9 cellular contexts compared by ENCODE assay signal in genomic region chr22:20423636-20424511, GRCh38. TPM values are rescaled to one million over a fixed set of nuclear protein-coding genes. Genes with fewer than 3 reads are reported as not detected.
A peak's percentile ranks its signal among the peaks of the same experiment; 100 is the strongest.
DNase-seq lines count a peak whose midpoint lies in the region; ATAC-seq and TF ChIP-seq lines count a peak whose summit lies in the region.
"Had no signal": no experiment of that assay in that cellular context is flagged by ENCODE, and none has a peak within 500 bp of the region (broad histone marks: within the 10 kb centered on the region; RNA-seq: fewer than 3 reads in every experiment).

No MANE protein-coding gene starts in this region.

- TF ChIP-seq POLR2A in NB4 (IDR thresholded peaks at IDR 0.05; ENCODE audit: extremely low read depth, insufficient read length) = no peak

- peaks cover 4% of the 10 kb centered on the region for H3K4me1 Mint-ChIP-seq in mesothelial cell of epicardium

- peak; percentile 54 for DNase-seq in NB4 (ENCODE audit: low read depth)
- DNase-seq in epidermal melanocyte (ENCODE audit: insufficient read length, low spot score) = peak; percentile 99
- DNase-seq in mesothelial cell of epicardium (ENCODE audit: low spot score in 2 of 2, unreplicated experiment in 2 of 2) = no peak
- no peak for DNase-seq in tibial artery
- no peak for DNase-seq in mucosa of gallbladder (ENCODE audit: low spot score)
- no peak for DNase-seq in GF-D8 (lab: John Stamatoyannopoulos, UW)
- no peak for DNase-seq in DMS153 (lab: John Stamatoyannopoulos, UW)

- peaks cover 20% of the 10 kb centered on the region for H3K36me3 Mint-ChIP-seq in mesothelial cell of epicardium

- no peaks in the 10 kb centered on the region for H3K9me3 Mint-ChIP-seq in mesothelial cell of epicardium

- no peaks in the 10 kb centered on the region for H3K9me3 ChIP-seq in tibial artery
- H3K9me3 ChIP-seq: SJSA1 had no signal

- H3K27me3 Mint-ChIP-seq in mesothelial cell of epicardium (ENCODE audit: low read depth) = peaks cover under 1% of the 10 kb centered on the region

- intact Hi-C loops in tibial artery (cut with DNase I; ENCODE audit: low total_unique reads) = loop anchor here (10.0 kb wide), 1 partner anchor 151 kb away; no protein-coding TSS in a partner anchor

- H3K4me3 Mint-ChIP-seq in mesothelial cell of epicardium = no peak overlapping the region

- no peak for TF ChIP-seq CTCF in NB4 (IDR thresholded peaks at IDR 0.05; ENCODE audit: low read depth, low read length)
- no peak for TF ChIP-seq CTCF in mesothelial cell of epicardium (IDR thresholded peaks at IDR 0.05; ENCODE audit: unreplicated experiment)
- TF ChIP-seq CTCF in tibial artery (IDR thresholded peaks at IDR 0.05) = no peak

- H3K27me3 ChIP-seq in tibial artery = no peaks in the 10 kb centered on the region
- H3K27me3 ChIP-seq: SJSA1 had no signal

- peaks cover 0 to 40% (median 21%) of the 10 kb centered on the region in 4 donors for H3K4me1 ChIP-seq in tibial artery

- H3K27ac ChIP-seq in tibial artery = peak overlapping the region; percentile 51 to 55

- H3K27ac Mint-ChIP-seq in mesothelial cell of epicardium = peak overlapping the region; percentile 74

- H3K36me3 ChIP-seq in tibial artery = peaks cover 6 to 39% (median 35%) of the 10 kb centered on the region in 3 donors

- ATAC-seq in esophagus mucosa = no peak

- no peak overlapping the region for H3K4me3 ChIP-seq in NB4 (ENCODE audit: low read depth, low read length)
- H3K4me3 ChIP-seq in tibial artery = no peak overlapping the region
- H3K4me3 ChIP-seq: SJSA1 had no signal

RNA-seq across cellular contexts. Expression of gene SCARF2, which starts 13.8 kb away (rescaled TPM):
- 45.7 to 47.2 TPM (median 46.8 TPM) in 3 replicates for total RNA-seq in mesothelial cell of epicardium
- total RNA-seq in mucosa of gallbladder = 17.6 TPM
- total RNA-seq in esophagus mucosa = 0.48 TPM

RNA-seq across cellular contexts. Expression of gene ZNF74, which starts 29.9 kb away (rescaled TPM):
- total RNA-seq in mesothelial cell of epicardium = 36.8 to 38.3 TPM (median 38.1 TPM) in 3 replicates
- 14.1 TPM for total RNA-seq in mucosa of gallbladder
- 4.6 TPM for total RNA-seq in esophagus mucosa

Comparison
In these comparisons a context has a peak if more than half of its experiments do, and no peak if none do; other contexts are left out.
1. DNase-seq: peak in NB4 (single experiment) and epidermal melanocyte (single experiment); none in mesothelial cell of epicardium (0 of 2), tibial artery (0 of 2), mucosa of gallbladder (single experiment), GF-D8 (single experiment) and DMS153 (single experiment).
2. RNA of gene SCARF2, which starts 13.8 kb away (total RNA-seq): 45.7 to 47.2 TPM in mesothelial cell of epicardium and 17.6 TPM in mucosa of gallbladder (single experiment); 0.48 TPM in esophagus mucosa (single experiment); every median in the first group is over 10 times any median in the second.